ENCODE assay signal across 8 cellular contexts in genomic region chr20:36745927-36746659, GRCh38. TPM values are rescaled to one million over a fixed set of nuclear protein-coding genes. Genes with fewer than 3 reads are reported as not detected.
DNase-seq lines count a peak whose midpoint lies in the region; ATAC-seq and TF ChIP-seq lines count a peak whose summit lies in the region.

TSS of gene NDRG3 (minus strand) at chr20:36746090. CDS start at chr20:36721735, 24,355 bp downstream.

- peak within 1 kb of the TSS; percentile 100 for H3K4me2 ChIP-seq in MM.1S (ENCODE audit: low read depth, low read length)

- H3K9ac ChIP-seq in MM.1S (ENCODE audit: low read length) (peak within 1 kb of the TSS; percentile 74; the same call in 1 of the 2 replicates), subcutaneous abdominal adipose tissue (ENCODE audit: low read length in 5 of 5) (peak within 1 kb of the TSS; percentile 33 to 80 (median 75))

- in situ Hi-C loops in HAP-1 (cut with MboI; ENCODE audit: low sequenced_read_pairs), result no loop called here

- 0 out of 2 replicates have a peak, but pooled peaks cover 4% of the 10 kb centered on the region for H3K79me2 ChIP-seq in MM.1S (ENCODE audit: low read length)

- H3K4me1 ChIP-seq in HAP-1 (peaks cover 7% of the 10 kb centered on the region; the same call in 1 of the 2 replicates), MM.1S (ENCODE audit: low read length) (peaks cover 10% of the 10 kb centered on the region), foreskin keratinocyte (peaks cover 10% of the 10 kb centered on the region), neuron (ENCODE audit: insufficient read depth, low read length) (peaks cover 6% of the 10 kb centered on the region), subcutaneous abdominal adipose tissue (ENCODE audit: control insufficient read depth in 5 of 5, insufficient read depth in 5 of 5, low read length in 5 of 5) (peaks cover 3 to 20% (median 19%) of the 10 kb centered on the region in 5 donors)

- H3K9me3 ChIP-seq in HAP-1 (no peaks in the 10 kb centered on the region), MM.1S (replicated peaks; ENCODE audit: insufficient read depth, low read length) (no peaks in the 10 kb centered on the region), neuron (ENCODE audit: low read length) (no peaks in the 10 kb centered on the region), subcutaneous abdominal adipose tissue (ENCODE audit: control insufficient read depth in 5 of 5, low read length in 5 of 5) (no peaks in the 10 kb centered on the region)

- DNase-seq in GDM1 (lab: John Stamatoyannopoulos, UW) (peak; percentile 87), HAP-1 (ENCODE audit: low spot score in 2 of 2) (peak; percentile 94 to 96), MM.1S (peak; percentile 95), SIG-M5 (lab: John Stamatoyannopoulos, UW) (peak; percentile 83), activated gamma-delta T cell treated with Interleukin-2 at 50 U/mL for 16 hours (peak; percentile 89), foreskin keratinocyte (peak; percentile 59 to 77)

- no peaks in the 10 kb centered on the region for H4K20me1 ChIP-seq in MM.1S (ENCODE audit: insufficient read depth, low read length)

- TF ChIP-seq CTCF in MM.1S (IDR thresholded peaks at IDR 0.05; ENCODE audit: low read length) (no peak), foreskin keratinocyte (conservative IDR thresholded peaks at IDR 0.05) (peak; percentile 31)

- peak within 1 kb of the TSS; percentile 62 for H3K4me3 ChIP-seq in HAP-1
- peak within 1 kb of the TSS; percentile 99 for H3K4me3 ChIP-seq in MM.1S (ENCODE audit: low read length)
- peak within 1 kb of the TSS; percentile 68 for H3K4me3 ChIP-seq in neuron (ENCODE audit: low read length)
- H3K4me3 ChIP-seq in subcutaneous abdominal adipose tissue (ENCODE audit: low read depth in 1 of 5, low read length in 5 of 5), result peak within 1 kb of the TSS; percentile 76 to 90 (median 82)

- peak within 1 kb of the TSS; percentile 99 for H2AFZ ChIP-seq in MM.1S (ENCODE audit: low read length)
- peak within 1 kb of the TSS; percentile 73 for H2AFZ ChIP-seq in neuron (ENCODE audit: low read depth, low read length)

- H3K36me3 ChIP-seq in HAP-1 (replicated peaks) (no peaks in the 10 kb centered on the region; the same call in none of the 2 replicates), MM.1S (replicated peaks; ENCODE audit: insufficient read depth, low read length) (no peaks in the 10 kb centered on the region), neuron (ENCODE audit: insufficient read depth, low read length) (peaks cover 4% of the 10 kb centered on the region), subcutaneous abdominal adipose tissue (ENCODE audit: control insufficient read depth in 5 of 5, insufficient read depth in 5 of 5, low read length in 5 of 5) (no peaks in the 10 kb centered on the region)

- H3K9me2 ChIP-seq in MM.1S (replicated peaks; ENCODE audit: insufficient read depth, low read length), result no peaks in the 10 kb centered on the region

- peak; percentile 94 for ATAC-seq in foreskin keratinocyte

- peaks cover 7% of the 10 kb centered on the region for H3F3A ChIP-seq in MM.1S (ENCODE audit: insufficient read depth, low read length)

- H3K27me3 ChIP-seq in HAP-1 (ENCODE audit: low read depth) (no peaks in the 10 kb centered on the region), MM.1S (replicated peaks; ENCODE audit: insufficient read depth, low read length) (no peaks in the 10 kb centered on the region), foreskin keratinocyte (no peaks in the 10 kb centered on the region), neuron (ENCODE audit: insufficient read depth, low read length) (no peaks in the 10 kb centered on the region), subcutaneous abdominal adipose tissue (ENCODE audit: control insufficient read depth in 5 of 5, insufficient read depth in 4 of 5, low read length in 5 of 5) (no peaks in the 10 kb centered on the region)

- H3K27ac ChIP-seq in MM.1S (ENCODE audit: low read length) (peak within 1 kb of the TSS; percentile 58; the same call in 1 of the 2 replicates), foreskin keratinocyte (peak within 1 kb of the TSS; percentile 36), subcutaneous abdominal adipose tissue (ENCODE audit: low read depth, low read length) (peak within 1 kb of the TSS; percentile 50)

RNA-seq across cellular contexts. Expression of gene NDRG3, which starts in this region (rescaled TPM):
- total RNA-seq in foreskin keratinocyte, result 27.6 and 30.4 TPM in 2 replicates
- 22.3 and 22.4 TPM in 2 replicates for polyA plus RNA-seq in foreskin keratinocyte

Comparison
In these comparisons a context has a peak if more than half of its experiments do, and no peak if none do; other contexts are left out.
1. Peak in every context shown above with its lines: DNase-seq, ATAC-seq, H3K4me3 ChIP-seq and H3K27ac ChIP-seq.